ENCODE assay signal across 18 cellular contexts in the genomic region with DNA sequence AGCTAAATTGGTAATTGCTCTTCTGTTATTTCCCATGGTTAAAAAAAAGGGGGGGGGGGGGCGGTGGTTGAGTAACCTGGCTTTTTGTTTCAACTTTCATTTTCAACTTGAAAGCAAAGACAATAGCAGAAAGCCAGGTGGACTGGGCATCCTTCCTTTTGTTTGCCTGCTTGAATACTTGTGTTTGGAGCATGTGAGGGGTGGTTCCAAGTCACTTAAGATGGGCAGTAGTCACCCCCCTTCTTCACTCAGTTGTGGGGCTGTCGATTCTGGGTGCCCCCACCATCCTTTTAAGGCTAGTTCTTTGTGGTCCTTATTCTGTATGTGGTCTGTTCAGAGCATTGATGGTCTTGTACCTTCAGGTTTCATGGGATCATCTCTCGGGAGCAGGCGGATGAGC.
"Had no signal": no experiment of that assay in that cellular context is flagged by ENCODE, and none has a peak within 500 bp of the region (broad histone marks: within the 10 kb centered on the region; RNA-seq: fewer than 3 reads in every experiment).

No MANE protein-coding gene starts in this region.

- ATAC-seq: activated T-cell treated with anti-CD3 and anti-CD28 coated beads, Interleukin-2, amount 50 U/mL, for 72 hours; natural killer cell treated with Interleukin-12 subunit alpha and Interleukin-12 subunit beta and Interleukin-15 and Interleukin-18, amount 100 ng/mL, for 72 hours had no signal

- H3K9me3 Mint-ChIP-seq: activated T-cell treated with anti-CD3 and anti-CD28 coated beads, Interleukin-2, amount 50 U/mL, for 72 hours; central memory CD8-positive, alpha-beta T cell; mesothelial cell of epicardium; natural killer cell treated with Interleukin-12 subunit alpha and Interleukin-12 subunit beta and Interleukin-15 and Interleukin-18, amount 100 ng/mL, for 72 hours had no signal

- H3K27ac Mint-ChIP-seq: activated T-cell treated with anti-CD3 and anti-CD28 coated beads, Interleukin-2, amount 50 U/mL, for 72 hours; mesothelial cell of epicardium; natural killer cell treated with Interleukin-12 subunit alpha and Interleukin-12 subunit beta and Interleukin-15 and Interleukin-18, amount 100 ng/mL, for 72 hours had no signal

- H3K36me3 Mint-ChIP-seq: natural killer cell treated with Interleukin-12 subunit alpha and Interleukin-12 subunit beta and Interleukin-15 and Interleukin-18, amount 100 ng/mL, for 72 hours had no signal

- H3K27me3 Mint-ChIP-seq: central memory CD8-positive, alpha-beta T cell; natural killer cell treated with Interleukin-12 subunit alpha and Interleukin-12 subunit beta and Interleukin-15 and Interleukin-18, amount 100 ng/mL, for 72 hours had no signal

- H3K4me3 Mint-ChIP-seq: activated T-cell treated with anti-CD3 and anti-CD28 coated beads, Interleukin-2, amount 50 U/mL, for 72 hours; central memory CD8-positive, alpha-beta T cell; mesothelial cell of epicardium; natural killer cell treated with Interleukin-12 subunit alpha and Interleukin-12 subunit beta and Interleukin-15 and Interleukin-18, amount 100 ng/mL, for 72 hours had no signal

- H3K4me1 Mint-ChIP-seq: central memory CD8-positive, alpha-beta T cell had no signal

- DNase-seq: activated CD4-positive, alpha-beta T cell treated with anti-CD3 and anti-CD28 coated beads, Interleukin-2, amount 50 U/mL, for 4 hours; activated effector memory CD4-positive, alpha-beta T cell treated with anti-CD3 and anti-CD28 coated beads, Interleukin-2, amount 50 U/mL, for 16 hours; activated naive CD4-positive, alpha-beta T cell treated with anti-CD3 and anti-CD28 coated beads, Interleukin-2, amount 50 U/mL, for 16 hours; activated T-cell treated with anti-CD3 and anti-CD28 coated beads, Interleukin-2, amount 50 U/mL, for 72 hours; aorta; effector CD4-positive, alpha-beta T cell; hypothalamus; islet precursor cell; nucleus accumbens; posterior cingulate gyrus; retina; spleen; stimulated activated CD4-positive, alpha-beta T cell treated with anti-CD3 and anti-CD28 coated beads, Interleukin-4, amount 100 ng/mL, for 4 hours; stimulated activated naive CD4-positive, alpha-beta T cell; thyroid gland had no signal
